In the genomic region with DNA sequence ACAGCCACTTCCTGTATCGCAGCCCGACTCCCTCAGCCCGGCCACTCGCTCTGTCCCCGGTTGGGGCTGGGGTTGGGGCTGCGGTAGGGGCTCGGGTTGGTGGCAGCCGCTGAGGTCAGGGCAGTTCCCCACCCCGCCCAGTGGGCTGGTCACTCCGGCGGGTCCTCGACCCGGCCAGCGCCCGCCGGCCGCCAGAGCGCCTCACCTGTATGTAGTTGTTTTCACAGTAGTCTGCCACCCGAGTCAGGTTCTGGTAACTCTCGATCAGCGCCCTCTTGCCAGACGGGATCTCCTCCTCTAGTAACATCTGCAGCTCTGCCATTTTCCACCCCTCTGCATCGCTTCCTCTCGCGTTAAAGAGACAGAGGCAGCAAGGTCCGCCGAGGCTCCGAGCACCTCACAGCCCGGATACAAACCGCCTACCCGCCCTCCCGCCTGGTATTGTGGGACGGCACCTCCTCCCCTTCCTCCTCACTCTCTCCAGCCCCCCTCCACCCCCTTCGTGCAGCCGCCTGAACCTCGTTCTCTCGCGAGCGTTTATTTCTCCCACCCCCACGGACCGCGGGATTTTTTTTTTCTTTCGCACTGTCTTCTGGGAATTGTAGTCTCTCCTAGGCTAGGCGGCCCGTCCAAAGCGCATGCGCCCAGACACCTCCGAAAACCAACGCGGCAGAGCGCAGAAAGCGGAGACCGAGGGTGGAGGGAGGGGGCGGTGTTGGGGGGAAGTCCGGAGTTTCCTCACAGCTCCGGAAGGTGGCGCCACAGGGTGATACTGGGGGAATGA, we compare ENCODE assay signal across 8 cellular contexts. TPM values are rescaled to one million over a fixed set of nuclear protein-coding genes. Genes with fewer than 3 reads are reported as not detected.
DNase-seq lines count a peak whose midpoint lies in the region; FAIRE-seq and TF ChIP-seq lines count a peak whose summit lies in the region.

TSS of gene ABI1 (minus strand) at position 417 of the 784 bp plus-strand sequence. CDS start at position 322, 95 bp downstream.

- peaks cover 7% of the 10 kb centered on the region for H3K79me1 ChIP-seq in neuronal stem cell (ENCODE audit: low read depth, low read length)

- peak within 1 kb of the TSS; percentile 96 for H3K18ac ChIP-seq in neuronal stem cell (ENCODE audit: low read length)

- no peaks in the 10 kb centered on the region for H3K9me3 Mint-ChIP-seq in activated naive CD4-positive, alpha-beta T cell treated with anti-CD3 and anti-CD28 coated beads, Interleukin-2, amount 10 ng/mL, durations not matched to agents 7 days and 5 days

- DNase-seq in GM06990 (ENCODE audit: extremely low read depth, insufficient read length): peak; percentile 93
- DNase-seq in HFF-Myc (ENCODE audit: extremely low read depth, low read depth): peak; percentile 98
- peak; percentile 95 for DNase-seq in NB4 (ENCODE audit: low read depth)
- DNase-seq in SK-N-MC (ENCODE audit: low read depth, low spot score): peak; percentile 89
- peak; percentile 98 for DNase-seq in activated naive CD4-positive, alpha-beta T cell treated with anti-CD3 and anti-CD28 coated beads, Interleukin-2, amount 10 ng/mL, durations not matched to agents 7 days and 5 days
- peak; percentile 86 to 87 for DNase-seq in frontal cortex (ENCODE audit: low spot score in 2 of 2)
- DNase-seq in neuronal stem cell (ENCODE audit: low spot score): peak; percentile 100

- peak within 1 kb of the TSS; percentile 89 for H2BK120ac ChIP-seq in neuronal stem cell (ENCODE audit: low read depth, low read length)

- no CpG with 5 or more reads among the region's 57 CpGs for WGBS in neuronal stem cell (ENCODE audit: extremely low coverage in 2 of 2, insufficient read length in 2 of 2, insufficient replicate concordance in 1 of 2), 2 donors

- H3K4me3 ChIP-seq in GM06990 (replicated peaks; ENCODE audit: low read depth, low read length) (peak within 1 kb of the TSS; percentile 94), HFF-Myc (replicated peaks; ENCODE audit: low read depth, low read length) (peak within 1 kb of the TSS; percentile 85), NB4 (ENCODE audit: low read depth, low read length) (peak within 1 kb of the TSS; percentile 94), SK-N-MC (peak within 1 kb of the TSS; percentile 89), neuronal stem cell (ENCODE audit: low read length in 2 of 2) (peak within 1 kb of the TSS; percentile 90 to 95)

- CTCF ChIA-PET in activated naive CD4-positive, alpha-beta T cell treated with anti-CD3 and anti-CD28 coated beads, Interleukin-2, amount 10 ng/mL, durations not matched to agents 7 days and 5 days (lab: Charles Lee): interaction anchor here (0.6 to 3.0 kb wide), 12 partner anchors 9 to 526 kb away, joined by 3 to 26 read pairs (median 4); no protein-coding TSS in a partner anchor

- H3K4me1 Mint-ChIP-seq in activated naive CD4-positive, alpha-beta T cell treated with anti-CD3 and anti-CD28 coated beads, Interleukin-2, amount 10 ng/mL, durations not matched to agents 7 days and 5 days: peaks cover 37% of the 10 kb centered on the region

- peaks cover 12% of the 10 kb centered on the region for H3K36me3 Mint-ChIP-seq in activated naive CD4-positive, alpha-beta T cell treated with anti-CD3 and anti-CD28 coated beads, Interleukin-2, amount 10 ng/mL, durations not matched to agents 7 days and 5 days

- no peak within 1 kb of the TSS for H2BK12ac ChIP-seq in neuronal stem cell (ENCODE audit: low read length)

- peaks cover 24% of the 10 kb centered on the region for H3K27me3 Mint-ChIP-seq in activated naive CD4-positive, alpha-beta T cell treated with anti-CD3 and anti-CD28 coated beads, Interleukin-2, amount 10 ng/mL, durations not matched to agents 7 days and 5 days

- peak within 1 kb of the TSS; percentile 94 for H2BK5ac ChIP-seq in neuronal stem cell (ENCODE audit: low read length)

- H3K9me3 ChIP-seq in SK-N-MC (ENCODE audit: low read depth, low read length) (no peaks in the 10 kb centered on the region), neuronal stem cell (replicated peaks in 1 of 2; ENCODE audit: control insufficient read depth in 2 of 2, insufficient read depth in 1 of 2, low read depth in 1 of 2, low read length in 2 of 2) (no peaks in the 10 kb centered on the region)

- no peak within 1 kb of the TSS for H4K91ac ChIP-seq in neuronal stem cell (ENCODE audit: low read depth, low read length, poor library complexity)

- H3K9ac ChIP-seq in SK-N-MC (ENCODE audit: insufficient read length) (peak within 1 kb of the TSS; percentile 90), neuronal stem cell (ENCODE audit: low read depth, low read length, poor library complexity) (peak within 1 kb of the TSS; percentile 92)

- peak within 1 kb of the TSS; percentile 98 for H3K23ac ChIP-seq in neuronal stem cell (ENCODE audit: low read depth, low read length, poor library complexity)

- H3K4me3 Mint-ChIP-seq in activated naive CD4-positive, alpha-beta T cell treated with anti-CD3 and anti-CD28 coated beads, Interleukin-2, amount 10 ng/mL, durations not matched to agents 7 days and 5 days: peak within 1 kb of the TSS; percentile 98

- H3K36me3 ChIP-seq in GM06990 (ENCODE audit: control insufficient read depth, insufficient read depth, low read length): no peaks in the 10 kb centered on the region
- no peaks in the 10 kb centered on the region for H3K36me3 ChIP-seq in SK-N-MC (ENCODE audit: insufficient read depth, low read length)
- no peaks in the 10 kb centered on the region for H3K36me3 ChIP-seq in neuronal stem cell (replicated peaks in 1 of 2; ENCODE audit: control insufficient read depth in 2 of 2, insufficient read depth in 2 of 2, low read length in 2 of 2)

- no peaks in the 10 kb centered on the region for H3K4me1 ChIP-seq in neuronal stem cell (ENCODE audit: control insufficient read depth in 2 of 2, insufficient read depth in 1 of 2, low read depth in 1 of 2, low read length in 2 of 2)

- peak; percentile 80 for TF ChIP-seq POLR2A in NB4 (IDR thresholded peaks at IDR 0.05; ENCODE audit: extremely low read depth, insufficient read length)

- H3K27ac ChIP-seq in SK-N-MC (peak within 1 kb of the TSS; percentile 80), neuronal stem cell (replicated peaks; ENCODE audit: low read length) (peak within 1 kb of the TSS; percentile 90)

- FAIRE-seq in frontal cortex (lab: Jason Lieb, UNC): no peak

- TF ChIP-seq CTCF in GM06990 (IDR thresholded peaks at IDR 0.05; ENCODE audit: insufficient read depth, low read length, poor library complexity, severe bottlenecking): peak; percentile 91
- peak; percentile 73 for TF ChIP-seq CTCF in HFF-Myc (IDR thresholded peaks at IDR 0.05; ENCODE audit: low read depth, low read length, missing control alignments)
- no peak for TF ChIP-seq CTCF in NB4 (IDR thresholded peaks at IDR 0.05; ENCODE audit: low read depth, low read length)
- TF ChIP-seq CTCF in subcutaneous adipose tissue (IDR thresholded peaks at IDR 0.05; ENCODE audit: low read depth): no peak

- peak within 1 kb of the TSS; percentile 50 for H3K4me2 ChIP-seq in neuronal stem cell (ENCODE audit: insufficient read depth, low read length, poor library complexity, severe bottlenecking)

- H2BK15ac ChIP-seq in neuronal stem cell (ENCODE audit: low read length): peak within 1 kb of the TSS; percentile 85

- H3K27ac Mint-ChIP-seq in activated naive CD4-positive, alpha-beta T cell treated with anti-CD3 and anti-CD28 coated beads, Interleukin-2, amount 10 ng/mL, durations not matched to agents 7 days and 5 days: peak within 1 kb of the TSS; percentile 100

- H4K8ac ChIP-seq in neuronal stem cell (ENCODE audit: low read depth, low read length): no peak within 1 kb of the TSS

- H3K14ac ChIP-seq in neuronal stem cell (ENCODE audit: low read length): peak within 1 kb of the TSS; percentile 75

- H3K27me3 ChIP-seq in GM06990 (replicated peaks; ENCODE audit: control insufficient read depth, insufficient read depth, low read length) (no peaks in the 10 kb centered on the region), neuronal stem cell (ENCODE audit: control insufficient read depth in 3 of 3, insufficient read depth in 3 of 3, low read depth in 1 of 3, low read length in 3 of 3) (peaks cover 0 to 5% (median 0%) of the 10 kb centered on the region in 3 experiments)

- peak within 1 kb of the TSS; percentile 92 for H2AFZ ChIP-seq in neuronal stem cell (ENCODE audit: low read length)

- no peak within 1 kb of the TSS for H3K4ac ChIP-seq in neuronal stem cell (ENCODE audit: low read length)

- H2AK5ac ChIP-seq in neuronal stem cell (ENCODE audit: low read depth, low read length): no peak within 1 kb of the TSS

RNA-seq across cellular contexts. Expression of gene ABI1, which starts in this region (rescaled TPM):
- 64.4 TPM for total RNA-seq in frontal cortex
- polyA plus RNA-seq in neuronal stem cell (2013, experiment 1 of 2): 26.7 TPM
- 26.6 TPM for polyA plus RNA-seq in neuronal stem cell (2013, experiment 2 of 2)
- 10 to 100 TPM; 38.2 to 65.4 (median 48.1) TPM for total RNA-seq in subcutaneous adipose tissue

Comparison
In these comparisons a context has a peak if more than half of its experiments do, and no peak if none do; other contexts are left out.
1. Peak in every context shown above with its lines: DNase-seq, H3K4me3 ChIP-seq and H3K27ac ChIP-seq.
2. CTCF ChIP-seq: peak in GM06990 (single experiment) and HFF-Myc (single experiment); none in NB4 (single experiment) and subcutaneous adipose tissue (single experiment).